In the genomic region with DNA sequence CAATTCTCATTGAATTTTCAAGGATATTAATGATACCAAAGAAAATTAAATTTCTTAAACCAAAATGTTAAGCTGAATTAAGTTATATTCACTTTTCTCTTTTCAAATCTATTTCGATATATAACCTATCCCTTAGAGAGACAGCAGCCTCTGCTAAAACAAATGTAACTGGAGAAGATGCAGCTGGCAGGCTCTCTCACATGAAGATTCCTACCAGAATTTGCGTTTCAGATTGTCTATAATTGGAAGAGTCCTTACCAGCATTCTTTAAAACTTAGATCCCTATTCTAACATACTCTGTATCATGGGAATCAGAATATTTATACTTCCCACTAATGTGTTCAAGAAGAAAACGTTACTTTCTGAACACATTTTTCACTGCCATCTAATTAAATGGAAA, we compare ENCODE assay signal across 9 cellular contexts. TPM values are rescaled to one million over a fixed set of nuclear protein-coding genes. Genes with fewer than 3 reads are reported as not detected.
A peak's percentile ranks its signal among the peaks of the same experiment; 100 is the strongest.
DNase-seq lines count a peak whose midpoint lies in the region; ATAC-seq and TF ChIP-seq lines count a peak whose summit lies in the region.
"Had no signal": no experiment of that assay in that cellular context is flagged by ENCODE, and none has a peak within 500 bp of the region (broad histone marks: within the 10 kb centered on the region; RNA-seq: fewer than 3 reads in every experiment).

No MANE protein-coding gene starts in this region.

- H3K9me3 ChIP-seq in iPS-20b (ENCODE audit: insufficient read depth, low read depth, low read length), result no peaks in the 10 kb centered on the region
- H3K9me3 ChIP-seq in suprapubic skin, result no peaks in the 10 kb centered on the region

- TF ChIP-seq POLR2A in suprapubic skin (IDR thresholded peaks at IDR 0.05), result no peak

- no peak overlapping the region for H3K27ac ChIP-seq in iPS-20b (ENCODE audit: low read length)
- H3K27ac ChIP-seq in suprapubic skin, result no peak overlapping the region

- TF ChIP-seq CTCF in suprapubic skin (IDR thresholded peaks at IDR 0.05), result no peak

- peak overlapping the region; percentile 91 for H3K4me3 ChIP-seq in iPS-20b (ENCODE audit: low read length)
- peak overlapping the region; percentile 96 for H3K4me3 ChIP-seq in suprapubic skin

- intact Hi-C loops in activated T-helper 2 cell treated with anti-CD3 and anti-CD28 coated beads, Interferon-gamma antibody, Interleukin-2, Interleukin-4, amounts not matched to agents 10 μg/mL and 5 μg/mL and 100 μg/mL, durations not matched to agents 14 hours and 24 hours and 36 hours (cut with micrococcal nuclease), result loop anchor here (2.0 to 5.0 kb wide), 3 partner anchors 105 to 845 kb away; a partner anchor contains a TSS

- H3K27me3 ChIP-seq in iPS-20b (ENCODE audit: insufficient read depth, low read length) (no peaks in the 10 kb centered on the region; the same call in 1 of the 2 replicates), suprapubic skin (no peaks in the 10 kb centered on the region)

- ATAC-seq in activated CD8-positive, alpha-beta memory T cell treated with anti-CD3 and anti-CD28 coated beads, Interleukin-2, amount 10 ng/mL, durations not matched to agents 7 days and 5 days, result no peak
- ATAC-seq in GM18520 (IDR thresholded peaks at IDR 0.05; ENCODE audit: unreplicated experiment) (no peak), GM21528 (IDR thresholded peaks at IDR 0.05; ENCODE audit: low FRiP score, unreplicated experiment) (no peak)

- H3K36me3 ChIP-seq in iPS-20b (ENCODE audit: insufficient read depth, low read depth, low read length), result no peaks in the 10 kb centered on the region
- H3K36me3 ChIP-seq in suprapubic skin, result no peaks in the 10 kb centered on the region

- 26% methylated on average over 3 of the region's 3 CpGs for WGBS in suprapubic skin

- H3K27me3 Mint-ChIP-seq in activated CD8-positive, alpha-beta memory T cell treated with anti-CD3 and anti-CD28 coated beads, Interleukin-2, amount 10 ng/mL, durations not matched to agents 7 days and 5 days, result no peaks in the 10 kb centered on the region
- no peaks in the 10 kb centered on the region for H3K27me3 Mint-ChIP-seq in activated T-helper 2 cell treated with anti-CD3 and anti-CD28 coated beads, Interferon-gamma antibody, Interleukin-2, Interleukin-4, amounts not matched to agents 10 μg/mL and 5 μg/mL and 100 μg/mL, durations not matched to agents 14 hours and 24 hours and 36 hours (ENCODE audit: low read depth)

- peaks cover 53% of the 10 kb centered on the region for H3K4me1 Mint-ChIP-seq in activated CD8-positive, alpha-beta memory T cell treated with anti-CD3 and anti-CD28 coated beads, Interleukin-2, amount 10 ng/mL, durations not matched to agents 7 days and 5 days
- peaks cover 55% of the 10 kb centered on the region for H3K4me1 Mint-ChIP-seq in activated T-helper 2 cell treated with anti-CD3 and anti-CD28 coated beads, Interferon-gamma antibody, Interleukin-2, Interleukin-4, amounts not matched to agents 10 μg/mL and 5 μg/mL and 100 μg/mL, durations not matched to agents 14 hours and 24 hours and 36 hours (ENCODE audit: low read depth)

- DNase-seq in activated CD8-positive, alpha-beta memory T cell treated with anti-CD3 and anti-CD28 coated beads, Interleukin-2, amount 10 ng/mL, durations not matched to agents 7 days and 5 days, result no peak
- no peak for DNase-seq in activated CD8-positive, alpha-beta memory T cell treated with anti-CD3 and anti-CD28 coated beads, Interleukin-2, amount 50 U/mL, for 4 hours
- DNase-seq in activated T-helper 2 cell treated with anti-CD3 and anti-CD28 coated beads, Interferon-gamma antibody, Interleukin-2, Interleukin-4, amounts not matched to agents 10 μg/mL and 5 μg/mL and 100 μg/mL, durations not matched to agents 14 hours and 24 hours and 36 hours (ENCODE audit: low spot score), result no peak
- no peak for DNase-seq in suprapubic skin (ENCODE audit: low spot score in 2 of 2)
- DNase-seq in OCI-M2 (lab: John Stamatoyannopoulos, UW; ENCODE audit: unreplicated experiment), result no peak
- DNase-seq: stimulated activated CD4-positive, alpha-beta T cell treated with anti-CD3 and anti-CD28 coated beads, Interleukin-2, amount 100 ng/mL, for 24 hours had no signal

- peaks cover 33% of the 10 kb centered on the region for H3K4me1 ChIP-seq in iPS-20b (ENCODE audit: insufficient read depth, low read length)
- peaks cover 41% of the 10 kb centered on the region for H3K4me1 ChIP-seq in suprapubic skin

- CTCF ChIA-PET in activated CD8-positive, alpha-beta memory T cell treated with anti-CD3 and anti-CD28 coated beads, Interleukin-2, amount 10 ng/mL, durations not matched to agents 7 days and 5 days (lab: Charles Lee), result interaction anchor here (0.7 to 5.9 kb wide), 4 partner anchors 11 to 20 kb away, joined by 3 to 38 read pairs (median 4); no protein-coding TSS in a partner anchor

- peaks cover 15% of the 10 kb centered on the region for H3K36me3 Mint-ChIP-seq in activated CD8-positive, alpha-beta memory T cell treated with anti-CD3 and anti-CD28 coated beads, Interleukin-2, amount 10 ng/mL, durations not matched to agents 7 days and 5 days
- H3K36me3 Mint-ChIP-seq in activated T-helper 2 cell treated with anti-CD3 and anti-CD28 coated beads, Interferon-gamma antibody, Interleukin-2, Interleukin-4, amounts not matched to agents 10 μg/mL and 5 μg/mL and 100 μg/mL, durations not matched to agents 14 hours and 24 hours and 36 hours (ENCODE audit: low read depth), result peaks cover 26% of the 10 kb centered on the region

- TF ChIP-seq EP300 in suprapubic skin (IDR thresholded peaks at IDR 0.05), result no peak

- no peaks in the 10 kb centered on the region for H3K9me3 Mint-ChIP-seq in activated CD8-positive, alpha-beta memory T cell treated with anti-CD3 and anti-CD28 coated beads, Interleukin-2, amount 10 ng/mL, durations not matched to agents 7 days and 5 days (ENCODE audit: low read depth)
- no peaks in the 10 kb centered on the region for H3K9me3 Mint-ChIP-seq in activated T-helper 2 cell treated with anti-CD3 and anti-CD28 coated beads, Interferon-gamma antibody, Interleukin-2, Interleukin-4, amounts not matched to agents 10 μg/mL and 5 μg/mL and 100 μg/mL, durations not matched to agents 14 hours and 24 hours and 36 hours

- peak overlapping the region; percentile 88 for H3K27ac Mint-ChIP-seq in activated CD8-positive, alpha-beta memory T cell treated with anti-CD3 and anti-CD28 coated beads, Interleukin-2, amount 10 ng/mL, durations not matched to agents 7 days and 5 days
- H3K27ac Mint-ChIP-seq in activated T-helper 2 cell treated with anti-CD3 and anti-CD28 coated beads, Interferon-gamma antibody, Interleukin-2, Interleukin-4, amounts not matched to agents 10 μg/mL and 5 μg/mL and 100 μg/mL, durations not matched to agents 14 hours and 24 hours and 36 hours, result peak overlapping the region; percentile 80

- H3K9ac ChIP-seq in iPS-20b (ENCODE audit: low read depth, low read length), result peak overlapping the region; percentile 93; the same call in 1 of the 2 replicates

- peak overlapping the region; percentile 94 for H3K4me3 Mint-ChIP-seq in activated CD8-positive, alpha-beta memory T cell treated with anti-CD3 and anti-CD28 coated beads, Interleukin-2, amount 10 ng/mL, durations not matched to agents 7 days and 5 days
- H3K4me3 Mint-ChIP-seq in activated T-helper 2 cell treated with anti-CD3 and anti-CD28 coated beads, Interferon-gamma antibody, Interleukin-2, Interleukin-4, amounts not matched to agents 10 μg/mL and 5 μg/mL and 100 μg/mL, durations not matched to agents 14 hours and 24 hours and 36 hours (ENCODE audit: low read depth), result peak overlapping the region; percentile 86

RNA-seq across cellular contexts. Expression of a gene that starts 1.6 kb away (rescaled TPM):
- 10 to 100 TPM; 65.4 to 82.7 TPM for total RNA-seq in activated CD8-positive, alpha-beta memory T cell treated with anti-CD3 and anti-CD28 coated beads, Interleukin-2, amount 10 ng/mL, durations not matched to agents 7 days and 5 days
- 57.3 and 60.6 TPM in 2 replicates for total RNA-seq in activated T-helper 2 cell treated with anti-CD3 and anti-CD28 coated beads, Interferon-gamma antibody, Interleukin-2, Interleukin-4, amounts not matched to agents 10 μg/mL and 5 μg/mL and 100 μg/mL, durations not matched to agents 14 hours and 24 hours and 36 hours
- total RNA-seq in suprapubic skin, result 10 to 100 TPM; 36.9 to 49.2 (median 38.7) TPM
